ENCODE assay signal across 25 cellular contexts in genomic region chr10:102998508-102998907, GRCh38.
A peak's percentile ranks its signal among the peaks of the same experiment; 100 is the strongest.
DNase-seq lines count a peak whose midpoint lies in the region; ATAC-seq and TF ChIP-seq lines count a peak whose summit lies in the region.
"Had no signal": no experiment of that assay in that cellular context is flagged by ENCODE, and none has a peak within 500 bp of the region (broad histone marks: within the 10 kb centered on the region; RNA-seq: fewer than 3 reads in every experiment).

No MANE protein-coding gene starts in this region.

- H3K4me1 Mint-ChIP-seq in endodermal cell, result peaks cover 8% of the 10 kb centered on the region

- H3K4me3 Mint-ChIP-seq in endodermal cell, result no peak overlapping the region
- H3K4me3 Mint-ChIP-seq: CD4-positive, CD25-positive, alpha-beta regulatory T cell; T-cell had no signal

- TF ChIP-seq CTCF in PC-9 (conservative IDR thresholded peaks at IDR 0.05), result no peak
- no peak for TF ChIP-seq CTCF in endodermal cell (conservative IDR thresholded peaks at IDR 0.05)

- H3K4me3 ChIP-seq in PC-9, result no peak overlapping the region
- no peak overlapping the region for H3K4me3 ChIP-seq in endodermal cell (ENCODE audit: low read length)
- H3K4me3 ChIP-seq: BLaER1, MG63, SJSA1 had no signal

- no peaks in the 10 kb centered on the region for H3K9me2 ChIP-seq in PC-9 (ENCODE audit: insufficient read depth)

- no peak overlapping the region for H2AFZ ChIP-seq in PC-9

- H3K36me3 ChIP-seq in PC-9 (ENCODE audit: low read depth) (no peaks in the 10 kb centered on the region), endodermal cell (ENCODE audit: control insufficient read depth, insufficient read depth, low read length) (no peaks in the 10 kb centered on the region)
- H3K36me3 ChIP-seq: BLaER1, MG63, SJSA1 had no signal

- CTCF ChIA-PET in PC-9 (lab: Charles Lee), result no interaction called here

- H3K4me1 ChIP-seq in PC-9 (replicated peaks; ENCODE audit: insufficient read depth), result peaks cover 14% of the 10 kb centered on the region
- H3K4me1 ChIP-seq in endodermal cell (ENCODE audit: control insufficient read depth, insufficient read depth, low read length), result no peaks in the 10 kb centered on the region
- H3K4me1 ChIP-seq: SJSA1 had no signal

- peak overlapping the region; percentile 54 for H3K4me2 ChIP-seq in PC-9
- H3K4me2 ChIP-seq: BLaER1 had no signal

- H4K20me1 ChIP-seq in PC-9 (ENCODE audit: insufficient read depth), result no peaks in the 10 kb centered on the region
- H4K20me1 ChIP-seq: BLaER1 had no signal

- H3K27ac Mint-ChIP-seq in endodermal cell, result no peak overlapping the region
- H3K27ac Mint-ChIP-seq: CD4-positive, CD25-positive, alpha-beta regulatory T cell; T-cell had no signal

- H3K9me3 ChIP-seq in PC-9 (ENCODE audit: insufficient read depth, low read depth) (no peaks in the 10 kb centered on the region), endodermal cell (ENCODE audit: control insufficient read depth, low read length) (no peaks in the 10 kb centered on the region)
- H3K9me3 ChIP-seq: MG63, SJSA1 had no signal

- H3K36me3 Mint-ChIP-seq in endodermal cell (ENCODE audit: low read depth), result no peaks in the 10 kb centered on the region

- H3F3A ChIP-seq in PC-9 (ENCODE audit: insufficient read depth, low read depth), result peaks cover 14% of the 10 kb centered on the region

- ATAC-seq in HG03097 (IDR thresholded peaks at IDR 0.05; ENCODE audit: low FRiP score, unreplicated experiment), result no peak
- ATAC-seq in GM21737 (IDR thresholded peaks at IDR 0.05; ENCODE audit: unreplicated experiment), result no peak
- no peak for ATAC-seq in HG02678 (IDR thresholded peaks at IDR 0.05; ENCODE audit: unreplicated experiment)
- ATAC-seq: T-cell had no signal

- peak; percentile 62 for DNase-seq in NCI-H146 treated with DMSO at 0.1 percent for 48 hours (lab: John Stamatoyannopoulos, UW; ENCODE audit: unreplicated experiment)
- DNase-seq in NCI-H146 (lab: John Stamatoyannopoulos, UW), result no peak
- DNase-seq in PC-9, result no peak
- peak; percentile 43 for DNase-seq in endodermal cell
- DNase-seq in SW480 (ENCODE audit: low spot score), result no peak
- DNase-seq: CD4-positive, CD25-positive, alpha-beta regulatory T cell; EL; GDM1; IMR-90; KG1; MG63; NCI-H1105 treated with DMSO at 0.1 percent for 48 hours; NCI-H1694; NCI-H2171; NCI-H226; NCI-H510A treated with DMSO at 0.1 percent for 48 hours; NCI-H748 treated with DMSO at 0.1 percent for 48 hours; Right ventricle myocardium superior; RPMI8226; T-cell had no signal

- intact Hi-C loops in PC-9 (cut with micrococcal nuclease; ENCODE audit: unreplicated experiment), result no loop called here

- POLR2A ChIA-PET in PC-9 (lab: Charles Lee; ENCODE audit: unreplicated experiment), result no interaction called here

- H3K9me3 Mint-ChIP-seq in endodermal cell, result peaks cover 3% of the 10 kb centered on the region
- H3K9me3 Mint-ChIP-seq: T-cell had no signal

- H3K79me2 ChIP-seq in PC-9 (ENCODE audit: low read depth), result no peaks in the 10 kb centered on the region

- H3K27me3 Mint-ChIP-seq in endodermal cell (ENCODE audit: insufficient read depth), result no peaks in the 10 kb centered on the region
- H3K27me3 Mint-ChIP-seq: CD4-positive, CD25-positive, alpha-beta regulatory T cell; T-cell had no signal

- no peaks in the 10 kb centered on the region for H3K27me3 ChIP-seq in PC-9 (ENCODE audit: insufficient read depth, low read depth)
- H3K27me3 ChIP-seq in endodermal cell (ENCODE audit: control insufficient read depth, insufficient read depth, low read length, poor library complexity, severe bottlenecking), result no peaks in the 10 kb centered on the region
- H3K27me3 ChIP-seq: BLaER1, MG63, SJSA1 had no signal

- BruUV-seq in PC-9 (replicated peaks; lab: Mats Ljungman, UMichigan), result no TSS peak

- H3K27ac ChIP-seq in PC-9, result peak overlapping the region; percentile 43
- no peak overlapping the region for H3K27ac ChIP-seq in endodermal cell (ENCODE audit: low read depth, low read length)
- H3K27ac ChIP-seq: BLaER1, SJSA1 had no signal

- H3K9ac ChIP-seq in endodermal cell (ENCODE audit: extremely low read depth, low read length, poor library complexity, severe bottlenecking), result no peak overlapping the region
- H3K9ac ChIP-seq: BLaER1 had no signal

- WGBS in endodermal cell (ENCODE audit: insufficient coverage in 1 of 2, insufficient read length in 1 of 2), 2 experiments, result 90 to 96% methylated on average over 5 of the region's 5 CpGs

Comparison
In these comparisons a context has a peak if more than half of its experiments do, and no peak if none do; other contexts are left out.
1. DNase-seq: peak in NCI-H146 treated with DMSO at 0.1 percent for 48 hours (single experiment) and endodermal cell (single experiment); none in NCI-H146 (single experiment), PC-9 (0 of 2) and SW480 (single experiment).